8 cellular contexts compared by ENCODE assay signal in the genomic region with DNA sequence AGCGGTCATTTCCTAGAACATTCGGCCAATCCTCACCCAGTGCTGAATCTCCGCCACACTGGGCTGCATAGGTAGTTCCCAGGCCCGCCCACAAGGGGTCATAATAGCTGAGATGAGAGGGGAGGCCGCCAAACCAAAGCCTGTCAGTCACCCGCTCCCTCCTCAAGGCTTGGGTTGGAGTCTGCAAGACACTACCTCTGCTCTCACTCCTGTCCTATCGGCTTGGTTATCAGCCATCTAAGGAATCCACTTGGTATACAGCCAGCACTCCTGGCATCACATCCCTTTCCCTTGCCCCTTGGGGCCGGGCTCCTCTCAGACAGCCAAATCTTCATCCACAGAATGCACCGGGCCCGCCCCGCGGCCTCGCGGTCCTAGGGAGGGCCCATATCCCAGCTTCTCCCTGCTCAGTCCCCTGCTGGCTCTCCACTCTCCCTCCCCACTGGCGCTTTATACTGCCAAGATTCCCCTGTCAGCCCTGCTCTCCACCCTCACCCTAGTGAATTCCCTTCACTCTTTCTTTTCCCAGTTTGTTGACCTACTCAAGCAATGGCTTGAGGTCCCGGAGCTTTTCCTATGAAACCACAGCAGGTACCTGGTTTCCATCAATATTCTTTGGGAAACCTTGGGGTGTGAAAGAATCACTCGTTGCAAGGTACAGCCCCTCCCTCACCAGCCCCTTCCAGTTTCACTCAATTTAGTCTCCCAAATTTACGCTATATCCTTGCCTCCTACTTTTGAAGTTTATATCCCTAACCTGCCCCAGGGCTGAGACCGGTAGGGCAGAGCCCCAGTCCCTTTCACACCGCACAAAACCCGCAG. TPM values are rescaled to one million over a fixed set of nuclear protein-coding genes. Genes with fewer than 3 reads are reported as not detected.
DNase-seq lines count a peak whose midpoint lies in the region; ATAC-seq, FAIRE-seq and TF ChIP-seq lines count a peak whose summit lies in the region.

No MANE protein-coding gene starts in this region.

- H3K4me3 ChIP-seq in body of pancreas (no peak overlapping the region), iPS DF 6.9 (ENCODE audit: low read length) (peak overlapping the region; percentile 50; the same call in 1 of the 2 replicates), skeletal muscle cell (ENCODE audit: low read depth, low read length) (peak overlapping the region; percentile 94)

- TF ChIP-seq CTCF in D721Med (IDR thresholded peaks at IDR 0.05; ENCODE audit: insufficient read depth, missing control alignments) (peak; percentile 53), body of pancreas (IDR thresholded peaks at IDR 0.05) (peak in 6 of 7 experiments; percentile 36 to 60 (median 50))

- no peak for TF ChIP-seq POLR2A in body of pancreas (IDR thresholded peaks at IDR 0.05)

- DNase-seq in D721Med (ENCODE audit: insufficient read length, low spot score) (no peak), T1000 (lab: John Stamatoyannopoulos, UW) (peak; percentile 71), body of pancreas (peak; percentile 74 to 81 (median 76)), iPS DF 6.9 (ENCODE audit: low read depth, low spot score) (no peak), skeletal muscle cell (ENCODE audit: low read depth) (no peak), NCI-H1436 treated with DMSO at 0.1 percent for 48 hours (lab: John Stamatoyannopoulos, UW) (no peak)

- 48 to 55% methylated on average over 18 to 21 of the region's 21 CpGs for WGBS in body of pancreas, 2 donors
- WGBS in iPS DF 6.9 (ENCODE audit: insufficient coverage, insufficient read length) = no CpG with 5 or more reads among the region's 21 CpGs

- ATAC-seq in GM21381 (IDR thresholded peaks at IDR 0.05; ENCODE audit: unreplicated experiment) (peak; percentile 38), body of pancreas (peak; percentile 60)

- H3K4me1 ChIP-seq in body of pancreas = peaks cover 36% of the 10 kb centered on the region
- no peaks in the 10 kb centered on the region; the same call in 1 of the 2 replicates for H3K4me1 ChIP-seq in iPS DF 6.9 (ENCODE audit: control insufficient read depth, insufficient read depth, low read length)

- FAIRE-seq in D721Med (lab: Jason Lieb, UNC) = no peak

- H3K9me3 ChIP-seq in KOPT-K1 (ENCODE audit: insufficient read depth, low read length, poor library complexity, severe bottlenecking) (no peaks in the 10 kb centered on the region), body of pancreas (no peaks in the 10 kb centered on the region), iPS DF 6.9 (ENCODE audit: control insufficient read depth, insufficient read depth, low read length) (no peaks in the 10 kb centered on the region)

- intact Hi-C loops in body of pancreas (cut with DNase I) = no loop called here

- peak overlapping the region; percentile 78 for H3K27ac ChIP-seq in KOPT-K1 (ENCODE audit: low read depth, low read length, poor library complexity, severe bottlenecking)
- peak overlapping the region in 1 of 4 donors; percentile 43 for H3K27ac ChIP-seq in body of pancreas
- no peak overlapping the region for H3K27ac ChIP-seq in iPS DF 6.9 (ENCODE audit: low read length)

- H3K27me3 ChIP-seq in body of pancreas = no peaks in the 10 kb centered on the region
- H3K27me3 ChIP-seq in iPS DF 6.9 (ENCODE audit: control insufficient read depth, insufficient read depth, low read length) = no peaks in the 10 kb centered on the region

- H3K36me3 ChIP-seq in KOPT-K1 (ENCODE audit: insufficient read depth, low read length) (peaks cover 70% of the 10 kb centered on the region), body of pancreas (replicated peaks in 1 of 2; ENCODE audit: insufficient read depth in 1 of 2, low read depth in 2 of 2) (peaks cover under 1 to 2% of the 10 kb centered on the region in 2 donors), iPS DF 6.9 (ENCODE audit: control insufficient read depth, insufficient read depth, low read length) (peaks cover 14% of the 10 kb centered on the region)

RNA-seq across cellular contexts. Expression of a gene that starts 1.5 kb away (rescaled TPM):
- total RNA-seq in body of pancreas = 10 to 100 TPM; 11.4 to 13.2 TPM

RNA-seq across cellular contexts. Expression of a gene that starts 13.7 kb away (rescaled TPM):
- 10 to 100 TPM; 10.9 to 83.1 TPM for total RNA-seq in body of pancreas

RNA-seq across cellular contexts. Expression of a gene that starts 20.1 kb away (rescaled TPM):
- total RNA-seq in body of pancreas = 100 to 1,000 TPM; 311 to 476 TPM

RNA-seq across cellular contexts. Expression of a gene that starts 52.8 kb away (rescaled TPM):
- total RNA-seq in body of pancreas = 100 to 1,000 TPM; 114 to 122 TPM

Comparison
In these comparisons a context has a peak if more than half of its experiments do, and no peak if none do; other contexts are left out.
1. DNase-seq: peak in T1000 (single experiment) and body of pancreas (4 of 4); none in D721Med (single experiment), iPS DF 6.9 (single experiment), skeletal muscle cell (single experiment) and NCI-H1436 treated with DMSO at 0.1 percent for 48 hours (single experiment).
2. H3K4me3 ChIP-seq: peak in iPS DF 6.9 (single experiment) and skeletal muscle cell (single experiment); none in body of pancreas (0 of 2).